Comparison of ENCODE assay signal across 23 cellular contexts in the genomic region with DNA sequence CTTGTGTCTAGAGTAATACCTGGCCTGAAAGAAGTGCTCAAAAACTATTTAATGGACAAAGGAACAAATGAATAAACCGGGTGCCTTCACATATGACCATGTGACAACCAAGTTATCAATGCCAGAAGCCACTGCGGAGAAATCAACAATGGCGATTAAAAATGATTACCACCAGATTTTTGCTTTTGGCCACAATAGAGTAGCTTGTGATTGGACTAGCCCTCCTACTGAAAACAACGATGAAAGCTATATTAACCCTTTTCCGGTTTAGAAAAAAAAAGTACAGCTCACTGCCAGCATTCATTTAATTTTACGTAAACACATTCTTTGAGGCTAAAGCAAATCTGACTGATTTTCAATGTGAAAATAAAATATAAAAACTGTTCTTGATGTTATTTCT.
"Had no signal": no experiment of that assay in that cellular context is flagged by ENCODE, and none has a peak within 500 bp of the region (broad histone marks: within the 10 kb centered on the region; RNA-seq: fewer than 3 reads in every experiment).

No MANE protein-coding gene starts in this region.

- DNase-seq: activated CD4-positive, alpha-beta memory T cell treated with anti-CD3 and anti-CD28 coated beads, Interleukin-2, amount 10 ng/mL, durations not matched to agents 7 days and 5 days; activated CD4-positive, alpha-beta T cell treated with anti-CD3 and anti-CD28 coated beads, Interleukin-2, amount 10 ng/mL, durations not matched to agents 24 days and 14 days; activated effector memory CD4-positive, alpha-beta T cell treated with Interleukin-2 at 50 U/mL for 16 hours; activated naive CD4-positive, alpha-beta T cell treated with anti-CD3 and anti-CD28 coated beads for 36 hours; activated T-cell treated with anti-CD3 and anti-CD28 coated beads, Interleukin-2, amount 50 U/mL, for 72 hours; amygdala; colonic mucosa; effector CD4-positive, alpha-beta T cell; erythroblast; gastrocnemius medialis; islet precursor cell; left cardiac atrium; naive thymus-derived CD4-positive, alpha-beta T cell; posterior cingulate gyrus; right lobe of liver; stimulated activated CD4-positive, alpha-beta T cell treated with anti-CD3 and anti-CD28 coated beads, Interleukin-1b, Interleukin-23, amount 100 ng/mL, for 48 hours; stimulated activated naive CD8-positive, alpha-beta T cell treated with anti-CD3 and anti-CD28 coated beads, Interleukin-15, amount 100 ng/mL, for 72 hours; T-helper 17 cell; tibial artery had no signal

- H3K27me3 ChIP-seq: colonic mucosa, gastrocnemius medialis, neural progenitor cell, right lobe of liver, tibial artery had no signal

- H3K27ac ChIP-seq: colonic mucosa, gastrocnemius medialis, neural progenitor cell, right lobe of liver, skin epidermis, tibial artery had no signal

- H3K9me3 ChIP-seq: colonic mucosa, gastrocnemius medialis, right lobe of liver, tibial artery had no signal

- H3K4me1 ChIP-seq: colonic mucosa, gastrocnemius medialis, neural progenitor cell, right lobe of liver, tibial artery had no signal

- H3K4me3 ChIP-seq: colonic mucosa, gastrocnemius medialis, neural progenitor cell, right lobe of liver, skin epidermis had no signal

- H3K36me3 ChIP-seq: colonic mucosa, gastrocnemius medialis, neural progenitor cell, right lobe of liver, tibial artery had no signal

- ATAC-seq: activated CD4-positive, CD25-positive, alpha-beta regulatory T cell treated with anti-CD3 and anti-CD28 coated beads, Interleukin-2, amount 50 U/mL, for 24 hours; activated T-cell treated with anti-CD3 and anti-CD28 coated beads, Interleukin-2, amount 50 U/mL, for 72 hours; gastrocnemius medialis; left cardiac atrium; naive thymus-derived CD4-positive, alpha-beta T cell; right lobe of liver; stimulated activated effector memory CD8-positive, alpha-beta T cell treated with anti-CD3 and anti-CD28 coated beads, Interleukin-12 subunit alpha, Interleukin-12 subunit beta, amount 100 ng/mL, for 72 hours; stimulated activated naive CD8-positive, alpha-beta T cell treated with anti-CD3 and anti-CD28 coated beads, Interleukin-15, amount 100 ng/mL, for 72 hours; T-helper 17 cell had no signal
